Comparison of ENCODE assay signal across 1 cellular context in genomic region chr3:66989860-66990696, GRCh38.
TF ChIP-seq lines count a peak whose summit lies in the region.

No MANE protein-coding gene starts in this region.

TF ChIP-seq in WTC11, 78 proteins besides CTCF, POLR2A, EP300 and RAD21 (continued from another document):
- TF ChIP-seq USF2 (CRISPR knock-in tag; IDR thresholded peaks at IDR 0.05) (peak; percentile 62), ZMAT4 (CRISPR knock-in tag; IDR thresholded peaks at IDR 0.05) (no peak)
TF ChIP-seq in WTC11: peak in this region for 3.
